Comparison of ENCODE assay signal across 1 cellular context in the genomic region with DNA sequence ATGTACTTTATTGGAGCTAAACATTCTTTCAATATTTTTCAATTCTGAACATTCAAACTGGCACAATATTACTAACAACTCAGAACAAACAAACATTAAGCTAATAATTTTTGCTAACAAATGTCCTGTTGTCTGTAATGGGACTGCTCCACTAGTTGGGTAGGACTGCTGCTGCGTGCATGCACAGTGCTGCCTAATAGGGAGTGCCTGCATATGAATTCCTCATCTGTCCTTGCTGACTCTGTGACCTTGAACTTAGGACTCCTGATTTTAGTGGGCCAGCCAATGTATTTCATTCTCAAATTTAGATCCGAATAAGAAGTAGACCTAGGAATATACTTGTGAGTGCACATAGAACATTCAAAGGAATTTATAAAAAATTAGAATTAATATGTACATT.
TF ChIP-seq lines count a peak whose summit lies in the region.

No MANE protein-coding gene starts in this region.

TF ChIP-seq in GM23338, 12 proteins besides CTCF, POLR2A, EP300 and RAD21 (continued from another document):
- TF ChIP-seq, protein P1, sequence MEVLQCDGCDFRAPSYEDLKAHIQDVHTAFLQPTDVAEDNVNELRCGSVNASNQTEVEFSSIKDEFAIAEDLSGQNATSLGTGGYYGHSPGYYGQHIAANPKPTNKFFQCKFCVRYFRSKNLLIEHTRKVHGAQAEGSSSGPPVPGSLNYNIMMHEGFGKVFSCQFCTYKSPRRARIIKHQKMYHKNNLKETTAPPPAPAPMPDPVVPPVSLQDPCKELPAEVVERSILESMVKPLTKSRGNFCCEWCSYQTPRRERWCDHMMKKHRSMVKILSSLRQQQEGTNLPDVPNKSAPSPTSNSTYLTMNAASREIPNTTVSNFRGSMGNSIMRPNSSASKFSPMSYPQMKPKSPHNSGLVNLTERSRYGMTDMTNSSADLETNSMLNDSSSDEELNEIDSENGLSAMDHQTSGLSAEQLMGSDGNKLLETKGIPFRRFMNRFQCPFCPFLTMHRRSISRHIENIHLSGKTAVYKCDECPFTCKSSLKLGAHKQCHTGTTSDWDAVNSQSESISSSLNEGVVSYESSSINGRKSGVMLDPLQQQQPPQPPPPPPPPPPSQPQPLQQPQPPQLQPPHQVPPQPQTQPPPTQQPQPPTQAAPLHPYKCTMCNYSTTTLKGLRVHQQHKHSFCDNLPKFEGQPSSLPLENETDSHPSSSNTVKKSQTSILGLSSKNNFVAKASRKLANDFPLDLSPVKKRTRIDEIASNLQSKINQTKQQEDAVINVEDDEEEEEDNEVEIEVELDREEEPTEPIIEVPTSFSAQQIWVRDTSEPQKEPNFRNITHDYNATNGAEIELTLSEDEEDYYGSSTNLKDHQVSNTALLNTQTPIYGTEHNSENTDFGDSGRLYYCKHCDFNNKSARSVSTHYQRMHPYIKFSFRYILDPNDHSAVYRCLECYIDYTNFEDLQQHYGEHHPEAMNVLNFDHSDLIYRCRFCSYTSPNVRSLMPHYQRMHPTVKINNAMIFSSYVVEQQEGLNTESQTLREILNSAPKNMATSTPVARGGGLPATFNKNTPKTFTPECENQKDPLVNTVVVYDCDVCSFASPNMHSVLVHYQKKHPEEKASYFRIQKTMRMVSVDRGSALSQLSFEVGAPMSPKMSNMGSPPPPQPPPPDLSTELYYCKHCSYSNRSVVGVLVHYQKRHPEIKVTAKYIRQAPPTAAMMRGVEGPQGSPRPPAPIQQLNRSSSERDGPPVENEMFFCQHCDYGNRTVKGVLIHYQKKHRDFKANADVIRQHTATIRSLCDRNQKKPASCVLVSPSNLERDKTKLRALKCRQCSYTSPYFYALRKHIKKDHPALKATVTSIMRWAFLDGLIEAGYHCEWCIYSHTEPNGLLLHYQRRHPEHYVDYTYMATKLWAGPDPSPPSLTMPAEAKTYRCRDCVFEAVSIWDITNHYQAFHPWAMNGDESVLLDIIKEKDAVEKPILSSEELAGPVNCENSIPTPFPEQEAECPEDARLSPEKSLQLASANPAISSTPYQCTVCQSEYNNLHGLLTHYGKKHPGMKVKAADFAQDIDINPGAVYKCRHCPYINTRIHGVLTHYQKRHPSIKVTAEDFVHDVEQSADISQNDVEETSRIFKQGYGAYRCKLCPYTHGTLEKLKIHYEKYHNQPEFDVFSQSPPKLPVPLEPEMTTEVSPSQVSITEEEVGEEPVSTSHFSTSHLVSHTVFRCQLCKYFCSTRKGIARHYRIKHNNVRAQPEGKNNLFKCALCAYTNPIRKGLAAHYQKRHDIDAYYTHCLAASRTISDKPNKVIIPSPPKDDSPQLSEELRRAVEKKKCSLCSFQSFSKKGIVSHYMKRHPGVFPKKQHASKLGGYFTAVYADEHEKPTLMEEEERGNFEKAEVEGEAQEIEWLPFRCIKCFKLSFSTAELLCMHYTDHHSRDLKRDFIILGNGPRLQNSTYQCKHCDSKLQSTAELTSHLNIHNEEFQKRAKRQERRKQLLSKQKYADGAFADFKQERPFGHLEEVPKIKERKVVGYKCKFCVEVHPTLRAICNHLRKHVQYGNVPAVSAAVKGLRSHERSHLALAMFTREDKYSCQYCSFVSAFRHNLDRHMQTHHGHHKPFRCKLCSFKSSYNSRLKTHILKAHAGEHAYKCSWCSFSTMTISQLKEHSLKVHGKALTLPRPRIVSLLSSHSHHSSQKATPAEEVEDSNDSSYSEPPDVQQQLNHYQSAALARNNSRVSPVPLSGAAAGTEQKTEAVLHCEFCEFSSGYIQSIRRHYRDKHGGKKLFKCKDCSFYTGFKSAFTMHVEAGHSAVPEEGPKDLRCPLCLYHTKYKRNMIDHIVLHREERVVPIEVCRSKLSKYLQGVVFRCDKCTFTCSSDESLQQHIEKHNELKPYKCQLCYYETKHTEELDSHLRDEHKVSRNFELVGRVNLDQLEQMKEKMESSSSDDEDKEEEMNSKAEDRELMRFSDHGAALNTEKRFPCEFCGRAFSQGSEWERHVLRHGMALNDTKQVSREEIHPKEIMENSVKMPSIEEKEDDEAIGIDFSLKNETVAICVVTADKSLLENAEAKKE (CRISPR knock-in tag; IDR thresholded peaks at IDR 0.05), result no peak
- no peak for TF ChIP-seq ZNF114 (CRISPR knock-in tag; IDR thresholded peaks at IDR 0.05)
- TF ChIP-seq NANOG (IDR thresholded peaks at IDR 0.05; ENCODE audit: borderline replicate concordance), result no peak
- no peak for TF ChIP-seq POLR2AphosphoS5 (IDR thresholded peaks at IDR 0.05; ENCODE audit: low read depth)
- TF ChIP-seq JUNB (IDR thresholded peaks at IDR 0.05; ENCODE audit: unreplicated experiment), result no peak
- no peak for TF ChIP-seq ZNF331 (CRISPR knock-in tag; IDR thresholded peaks at IDR 0.05; ENCODE audit: low read depth)
- TF ChIP-seq, protein P2, sequence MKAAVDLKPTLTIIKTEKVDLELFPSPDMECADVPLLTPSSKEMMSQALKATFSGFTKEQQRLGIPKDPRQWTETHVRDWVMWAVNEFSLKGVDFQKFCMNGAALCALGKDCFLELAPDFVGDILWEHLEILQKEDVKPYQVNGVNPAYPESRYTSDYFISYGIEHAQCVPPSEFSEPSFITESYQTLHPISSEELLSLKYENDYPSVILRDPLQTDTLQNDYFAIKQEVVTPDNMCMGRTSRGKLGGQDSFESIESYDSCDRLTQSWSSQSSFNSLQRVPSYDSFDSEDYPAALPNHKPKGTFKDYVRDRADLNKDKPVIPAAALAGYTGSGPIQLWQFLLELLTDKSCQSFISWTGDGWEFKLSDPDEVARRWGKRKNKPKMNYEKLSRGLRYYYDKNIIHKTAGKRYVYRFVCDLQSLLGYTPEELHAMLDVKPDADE (IDR thresholded peaks at IDR 0.05), result no peak
